Comparison of ENCODE assay signal across 8 cellular contexts in genomic region chr5:101390317-101390908, GRCh38.
DNase-seq lines count a peak whose midpoint lies in the region; ATAC-seq and TF ChIP-seq lines count a peak whose summit lies in the region.

No MANE protein-coding gene starts in this region.

- H3K27me3 Mint-ChIP-seq in GM23338 (ENCODE audit: insufficient read depth, low read depth, poor library complexity) = no peaks in the 10 kb centered on the region

- no peak for TF ChIP-seq POLR2A in right lobe of liver (IDR thresholded peaks at IDR 0.05)

- ATAC-seq in GM23338 = peak; percentile 52; the same call in 2 of the 3 replicates
- peak; percentile 50 to 70 (median 59) for ATAC-seq in right lobe of liver

- H3K9me3 ChIP-seq in right lobe of liver = no peaks in the 10 kb centered on the region

- 0 out of 2 replicates have a peak overlapping the region, but pooled peaks have one; percentile 27 for H3K27ac Mint-ChIP-seq in GM23338

- H3K36me3 Mint-ChIP-seq in GM23338 (ENCODE audit: low read depth) = no peaks in the 10 kb centered on the region

- no peaks in the 10 kb centered on the region for H3K9me2 ChIP-seq in GM23338 (ENCODE audit: insufficient read depth)

- no peaks in the 10 kb centered on the region for H3K4me1 ChIP-seq in GM23338 (ENCODE audit: insufficient read depth)
- H3K4me1 ChIP-seq in right lobe of liver = no peaks in the 10 kb centered on the region

- peak; percentile 74 to 93 for TF ChIP-seq CTCF in GM23338 (conservative IDR thresholded peaks at IDR 0.05; ENCODE audit: low read depth in 2 of 2)
- TF ChIP-seq CTCF in right lobe of liver (IDR thresholded peaks at IDR 0.05) = peak; percentile 42 to 65 (median 54)

- no peak overlapping the region for H3K4me3 Mint-ChIP-seq in GM23338

- DNase-seq in DMS 273 (lab: John Stamatoyannopoulos, UW; ENCODE audit: unreplicated experiment) = peak; percentile 67
- no peak for DNase-seq in DMS 273 treated with DMSO at 0.1 percent for 48 hours (lab: John Stamatoyannopoulos, UW)
- DNase-seq in GM23338 (ENCODE audit: low spot score) = peak; percentile 89
- peak; percentile 28 for DNase-seq in NCI-H345 (lab: John Stamatoyannopoulos, UW)
- peak; percentile 1 for DNase-seq in brain pericyte (ENCODE audit: low read depth, low spot score)
- DNase-seq in right lobe of liver = no peak
- DNase-seq in activated gamma-delta T cell treated with Interleukin-2 at 50 U/mL for 16 hours = no peak
- DNase-seq in 8988T = no peak

- H3K4me3 ChIP-seq in GM23338 (no peak overlapping the region), right lobe of liver (no peak overlapping the region)

- H3K27me3 ChIP-seq in GM23338 (ENCODE audit: insufficient read depth) = no peaks in the 10 kb centered on the region
- no peaks in the 10 kb centered on the region for H3K27me3 ChIP-seq in right lobe of liver

- intact Hi-C loops in right lobe of liver (cut with DNase I) = no loop called here

- no peaks in the 10 kb centered on the region for H3K36me3 ChIP-seq in GM23338 (ENCODE audit: insufficient read depth)
- no peaks in the 10 kb centered on the region for H3K36me3 ChIP-seq in right lobe of liver

- no peaks in the 10 kb centered on the region for H3F3A ChIP-seq in GM23338 (replicated peaks; ENCODE audit: low read depth)

- no peaks in the 10 kb centered on the region for H3K79me2 ChIP-seq in GM23338 (replicated peaks; ENCODE audit: insufficient read depth)

- WGBS in right lobe of liver (ENCODE audit: insufficient coverage, low coverage, low lambda C conversion rate, missing lambda C conversion rate) = 6% methylated on average over 4 of the region's 4 CpGs

- H3K4me2 ChIP-seq in GM23338 = no peak overlapping the region

- no peaks in the 10 kb centered on the region for H3K9me3 Mint-ChIP-seq in GM23338

- no peak overlapping the region for H2AFZ ChIP-seq in GM23338

- no peaks in the 10 kb centered on the region for H4K20me1 ChIP-seq in GM23338 (replicated peaks; ENCODE audit: insufficient read depth)

- H3K27ac ChIP-seq in GM23338 (ENCODE audit: low read depth) = no peak overlapping the region
- no peak overlapping the region for H3K27ac ChIP-seq in right lobe of liver

- no peaks in the 10 kb centered on the region for H3K4me1 Mint-ChIP-seq in GM23338

TF ChIP-seq in GM23338, 12 proteins besides CTCF, POLR2A, EP300 and RAD21:
- TF ChIP-seq ZNF331 (CRISPR knock-in tag; IDR thresholded peaks at IDR 0.05; ENCODE audit: low read depth) (no peak), POLR2AphosphoS5 (IDR thresholded peaks at IDR 0.05; ENCODE audit: low read depth) (no peak), EZH2 (IDR thresholded peaks at IDR 0.05; ENCODE audit: low read depth, unreplicated experiment) (no peak), ETS1 (IDR thresholded peaks at IDR 0.05) (no peak), JUNB (IDR thresholded peaks at IDR 0.05; ENCODE audit: unreplicated experiment) (no peak), ZNF462 (CRISPR knock-in tag; IDR thresholded peaks at IDR 0.05) (no peak), ZNF114 (CRISPR knock-in tag; IDR thresholded peaks at IDR 0.05) (no peak), STAT1 (IDR thresholded peaks at IDR 0.05; ENCODE audit: unreplicated experiment) (no peak), CREB1 (CRISPR knock-in tag; IDR thresholded peaks at IDR 0.05; ENCODE audit: low read depth) (no peak), NANOG (IDR thresholded peaks at IDR 0.05; ENCODE audit: borderline replicate concordance) (no peak), REST (IDR thresholded peaks at IDR 0.05; ENCODE audit: unreplicated experiment) (no peak), EZH2phosphoT487 (IDR thresholded peaks at IDR 0.05; ENCODE audit: unreplicated experiment) (no peak)

Comparison
In these comparisons a context has a peak if more than half of its experiments do, and no peak if none do; other contexts are left out.
1. DNase-seq: peak in DMS 273 (single experiment), GM23338 (single experiment), NCI-H345 (single experiment) and brain pericyte (single experiment); none in DMS 273 treated with DMSO at 0.1 percent for 48 hours (single experiment), right lobe of liver (0 of 3), activated gamma-delta T cell treated with Interleukin-2 at 50 U/mL for 16 hours (single experiment) and 8988T (single experiment).